ENCODE assay signal across 8 cellular contexts in the genomic region with DNA sequence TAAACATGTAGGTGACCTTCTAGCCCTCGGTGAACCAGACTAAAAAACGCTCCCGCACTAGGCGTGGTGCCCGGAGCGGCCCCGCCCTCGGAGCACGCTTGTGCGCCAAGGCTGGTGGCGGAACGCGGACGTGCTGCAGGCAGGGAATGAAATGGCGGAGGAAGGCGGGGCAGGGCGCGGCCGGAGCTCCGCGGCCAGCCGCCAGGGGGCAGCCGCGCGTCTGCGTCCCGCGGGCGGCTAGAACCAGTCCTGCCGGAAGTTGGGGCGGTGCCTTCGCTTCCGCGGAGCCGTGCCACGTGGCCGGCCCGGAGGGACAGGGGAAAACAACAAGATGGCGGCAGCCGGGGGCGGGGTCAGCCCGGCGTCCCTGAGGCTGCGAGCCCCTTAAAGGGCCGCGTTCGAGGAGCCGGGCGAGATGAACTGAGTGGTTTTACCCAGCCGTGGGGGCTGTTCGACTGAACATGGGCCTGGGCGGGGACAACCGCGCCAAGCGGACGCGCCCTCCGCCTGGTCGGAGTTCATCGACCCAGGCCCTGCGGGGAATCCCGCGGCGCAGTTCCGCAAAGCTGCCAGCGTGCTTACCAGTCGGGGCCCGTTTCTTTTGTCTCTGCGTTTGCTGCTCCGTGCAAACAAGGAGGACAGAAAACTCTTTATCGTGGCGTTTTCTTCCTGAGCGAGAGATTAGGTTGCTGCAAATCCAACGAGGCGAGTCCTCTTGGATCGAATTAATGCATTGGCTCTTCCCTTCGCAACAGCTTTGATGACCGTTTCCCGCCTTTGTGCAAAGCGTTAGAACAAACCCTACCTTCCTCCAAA.
DNase-seq lines count a peak whose midpoint lies in the region; ATAC-seq and TF ChIP-seq lines count a peak whose summit lies in the region.

No MANE protein-coding gene starts in this region.

- peak overlapping the region; percentile 96 for H2AFZ ChIP-seq in SK-N-SH (ENCODE audit: low read depth)

- CTCF ChIA-PET in SK-N-SH (lab: Yijun Ruan, JAX): interaction anchor here (0.7 to 5.3 kb wide), 19 partner anchors 11 to 209 kb away, joined by 3 to 41 read pairs (median 6); partner anchors contain the start of gene CHD2

- 22% methylated on average over 59 of the region's 80 CpGs for WGBS in SK-N-SH (ENCODE audit: low lambda C conversion rate)
- 1% methylated on average over 80 of the region's 80 CpGs for WGBS in ovary, 3 donors
- WGBS in thyroid gland, 2 donors: 0% methylated on average over 58 to 60 of the region's 80 CpGs

- H3K27ac Mint-ChIP-seq in activated naive CD8-positive, alpha-beta T cell: peak overlapping the region; percentile 97

- H3K9ac ChIP-seq in SK-N-SH: peak overlapping the region; percentile 70

- H3K9me3 Mint-ChIP-seq in activated naive CD8-positive, alpha-beta T cell (ENCODE audit: low read depth): no peaks in the 10 kb centered on the region

- intact Hi-C loops in head of caudate nucleus (cut with DNase I) (loop anchor here (1.0 to 10.0 kb wide), 4 partner anchors 73 to 216 kb away; partner anchors contain the start of gene CHD2), ovary (cut with DNase I) (loop anchor here (2.0 to 10.0 kb wide), 8 partner anchors 73 to 216 kb away; partner anchors contain the start of gene CHD2 (in 2 of the 4)), thyroid gland (cut with DNase I) (loop anchor here (2.0 kb wide), 1 partner anchor 74 kb away; no protein-coding TSS in a partner anchor)

- TF ChIP-seq CTCF in GM12865 (IDR thresholded peaks at IDR 0.05; ENCODE audit: insufficient read depth, low read depth, low read length, missing control alignments) (peak; percentile 88), SK-N-SH (IDR thresholded peaks at IDR 0.05) (peak; percentile 77), ovary (IDR thresholded peaks at IDR 0.05) (peak; percentile 98 to 100 (median 100)), thyroid gland (IDR thresholded peaks at IDR 0.05) (peak; percentile 61 to 100 (median 98))

- no peaks in the 10 kb centered on the region for H3K9me2 ChIP-seq in SK-N-SH

- POLR2A ChIA-PET in SK-N-SH (lab: Yijun Ruan, JAX): interaction anchor here (0.6 to 2.9 kb wide), 10 partner anchors 11 to 109 kb away, joined by 3 to 63 read pairs (median 9); partner anchors contain the start of gene CHD2

- peak overlapping the region; percentile 92 for H3K4me3 ChIP-seq in GM12865 (ENCODE audit: low read depth, low read length)
- H3K4me3 ChIP-seq in SK-N-SH (ENCODE audit: low read depth in 2 of 2, low read length in 1 of 2): peak overlapping the region; percentile 40 to 41; a peak in 3 of 4 replicates
- H3K4me3 ChIP-seq in ovary: peak overlapping the region; percentile 57
- peak overlapping the region; percentile 1 to 51 (median 50) for H3K4me3 ChIP-seq in thyroid gland (replicated peaks in 1 of 3)

- no peaks in the 10 kb centered on the region for H3K79me2 ChIP-seq in SK-N-SH (ENCODE audit: insufficient read depth)

- H3K36me3 ChIP-seq in SK-N-SH (replicated peaks in 1 of 2; ENCODE audit: control insufficient read depth in 1 of 2, insufficient read depth in 2 of 2, low read length in 1 of 2) (no peaks in the 10 kb centered on the region), ovary (no peaks in the 10 kb centered on the region), thyroid gland (no peaks in the 10 kb centered on the region)

- H3K27ac ChIP-seq in SK-N-SH (ENCODE audit: low read depth in 2 of 2, low read length in 1 of 2) (peak overlapping the region; percentile 81 to 88), ovary (peak overlapping the region; percentile 94 to 99), thyroid gland (peak overlapping the region; percentile 94 to 99 (median 99))

- H3K4me3 Mint-ChIP-seq in activated naive CD8-positive, alpha-beta T cell: peak overlapping the region; percentile 95

- TF ChIP-seq RAD21 in SK-N-SH (IDR thresholded peaks at IDR 0.05; ENCODE audit: low read length): peak; percentile 78

- DNase-seq in GM12865 (ENCODE audit: low read depth) (peak; percentile 99), NCI-H1092 (lab: John Stamatoyannopoulos, UW) (peak; percentile 91), SK-N-SH (peak; percentile 94), head of caudate nucleus (peak; percentile 90 to 99 (median 97)), ovary (peak; percentile 98 to 100 (median 99)), thyroid gland (peak; percentile 98)

- no peaks in the 10 kb centered on the region for H3K27me3 Mint-ChIP-seq in activated naive CD8-positive, alpha-beta T cell

- peak; percentile 84 for ATAC-seq in HG02623 (IDR thresholded peaks at IDR 0.05; ENCODE audit: unreplicated experiment)

- H3K4me1 ChIP-seq in SK-N-SH (ENCODE audit: control insufficient read depth in 1 of 2, insufficient read depth in 2 of 2, low read depth in 1 of 2, low read length in 1 of 2): no peaks in the 10 kb centered on the region; a peak in 1 of 4 replicates
- peaks cover 8% of the 10 kb centered on the region for H3K4me1 ChIP-seq in ovary (ENCODE audit: insufficient read depth)
- peaks cover 32 to 49% of the 10 kb centered on the region in 2 donors for H3K4me1 ChIP-seq in thyroid gland

- H3F3A ChIP-seq in SK-N-SH (replicated peaks; ENCODE audit: insufficient read depth): peaks cover 25% of the 10 kb centered on the region

- H3K27me3 ChIP-seq in SK-N-SH (ENCODE audit: insufficient read depth) (no peaks in the 10 kb centered on the region), ovary (no peaks in the 10 kb centered on the region), thyroid gland (no peaks in the 10 kb centered on the region)

- H3K4me2 ChIP-seq in SK-N-SH: peak overlapping the region; percentile 70

- H3K9me3 ChIP-seq in SK-N-SH (no peaks in the 10 kb centered on the region), ovary (no peaks in the 10 kb centered on the region), thyroid gland (no peaks in the 10 kb centered on the region)

- H3K36me3 Mint-ChIP-seq in activated naive CD8-positive, alpha-beta T cell: no peaks in the 10 kb centered on the region

- peaks cover 50% of the 10 kb centered on the region for H3K4me1 Mint-ChIP-seq in activated naive CD8-positive, alpha-beta T cell (ENCODE audit: low read depth)

- peak; percentile 67 for TF ChIP-seq POLR2A in ovary (IDR thresholded peaks at IDR 0.05)
- TF ChIP-seq POLR2A in thyroid gland (IDR thresholded peaks at IDR 0.05): peak; percentile 74 to 94

- no peaks in the 10 kb centered on the region for H4K20me1 ChIP-seq in SK-N-SH (ENCODE audit: insufficient read depth)

- TF ChIP-seq EP300 in SK-N-SH (IDR thresholded peaks at IDR 0.05; ENCODE audit: borderline replicate concordance in 1 of 2, low read depth in 1 of 2, low read length in 1 of 2): peak; percentile 18 to 20; a peak in 2 of 4 replicates
- peak; percentile 4 for TF ChIP-seq EP300 in ovary (IDR thresholded peaks at IDR 0.05)

TF ChIP-seq in SK-N-SH, 30 proteins besides CTCF, POLR2A, EP300 and RAD21 (continues in another document):
- peak; percentile 59; the same call in 1 of the 2 replicates for TF ChIP-seq SIN3A (IDR thresholded peaks at IDR 0.05; ENCODE audit: borderline replicate concordance, low read depth, low read length)
- peak; percentile 89 for TF ChIP-seq USF1 (IDR thresholded peaks at IDR 0.05; ENCODE audit: borderline replicate concordance, low read depth)
- TF ChIP-seq GABPA (IDR thresholded peaks at IDR 0.05; ENCODE audit: low read depth): peak; percentile 78
- peak; percentile 61 for TF ChIP-seq FOXJ3 (CRISPR knock-in tag; IDR thresholded peaks at IDR 0.05)
- TF ChIP-seq MEF2A (IDR thresholded peaks at IDR 0.05; ENCODE audit: borderline replicate concordance, low read depth): no peak
- peak; percentile 93 for TF ChIP-seq YY1 (IDR thresholded peaks at IDR 0.05; ENCODE audit: low read depth)
- TF ChIP-seq, protein P1, sequence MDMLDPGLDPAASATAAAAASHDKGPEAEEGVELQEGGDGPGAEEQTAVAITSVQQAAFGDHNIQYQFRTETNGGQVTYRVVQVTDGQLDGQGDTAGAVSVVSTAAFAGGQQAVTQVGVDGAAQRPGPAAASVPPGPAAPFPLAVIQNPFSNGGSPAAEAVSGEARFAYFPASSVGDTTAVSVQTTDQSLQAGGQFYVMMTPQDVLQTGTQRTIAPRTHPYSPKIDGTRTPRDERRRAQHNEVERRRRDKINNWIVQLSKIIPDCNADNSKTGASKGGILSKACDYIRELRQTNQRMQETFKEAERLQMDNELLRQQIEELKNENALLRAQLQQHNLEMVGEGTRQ (IDR thresholded peaks at IDR 0.05; ENCODE audit: borderline replicate concordance, low read depth, low read length): no peak
- TF ChIP-seq, protein P2, sequence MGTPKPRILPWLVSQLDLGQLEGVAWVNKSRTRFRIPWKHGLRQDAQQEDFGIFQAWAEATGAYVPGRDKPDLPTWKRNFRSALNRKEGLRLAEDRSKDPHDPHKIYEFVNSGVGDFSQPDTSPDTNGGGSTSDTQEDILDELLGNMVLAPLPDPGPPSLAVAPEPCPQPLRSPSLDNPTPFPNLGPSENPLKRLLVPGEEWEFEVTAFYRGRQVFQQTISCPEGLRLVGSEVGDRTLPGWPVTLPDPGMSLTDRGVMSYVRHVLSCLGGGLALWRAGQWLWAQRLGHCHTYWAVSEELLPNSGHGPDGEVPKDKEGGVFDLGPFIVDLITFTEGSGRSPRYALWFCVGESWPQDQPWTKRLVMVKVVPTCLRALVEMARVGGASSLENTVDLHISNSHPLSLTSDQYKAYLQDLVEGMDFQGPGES (IDR thresholded peaks at IDR 0.05; ENCODE audit: low read depth, low read length): no peak
- no peak for TF ChIP-seq EZH2phosphoT487 (IDR thresholded peaks at IDR 0.05; ENCODE audit: borderline replicate concordance, low read depth)
- peak; percentile 88 for TF ChIP-seq SMC3 (IDR thresholded peaks at IDR 0.05; ENCODE audit: low read depth, low read length)

Comparison
In these comparisons a context has a peak if more than half of its experiments do, and no peak if none do; other contexts are left out.
1. Peak in every context shown above with its lines: DNase-seq, ATAC-seq, H3K4me3 ChIP-seq and H3K27ac ChIP-seq.
2. H3K4me3 ChIP-seq: peak in every context shown above with its lines; median percentile 92 in GM12865; 57 in ovary; 50 in thyroid gland; 40 in SK-N-SH.